ENCODE assay signal across 16 cellular contexts in genomic region chr21:38788275-38788911, GRCh38. TPM values are rescaled to one million over a fixed set of nuclear protein-coding genes. Genes with fewer than 3 reads are reported as not detected.
DNase-seq lines count a peak whose midpoint lies in the region; ATAC-seq, FAIRE-seq and TF ChIP-seq lines count a peak whose summit lies in the region.
"Had no signal": no experiment of that assay in that cellular context is flagged by ENCODE, and none has a peak within 500 bp of the region (broad histone marks: within the 10 kb centered on the region; RNA-seq: fewer than 3 reads in every experiment).

No MANE protein-coding gene starts in this region.

- H3K4ac ChIP-seq in IMR-90 (ENCODE audit: low read depth, low read length) = 0 out of 2 replicates have a peak overlapping the region, but pooled peaks have one; percentile 20

- H2AFZ ChIP-seq in IMR-90 (replicated peaks; ENCODE audit: low read length, poor library complexity) (no peak overlapping the region), keratinocyte (ENCODE audit: control insufficient read depth, low read length) (no peak overlapping the region)

- H3K9ac ChIP-seq in IMR-90 (ENCODE audit: low read depth, low read length) (no peak overlapping the region), keratinocyte (ENCODE audit: control insufficient read depth, extremely low read depth, insufficient read depth, low read length) (peak overlapping the region; percentile 28)

- no peak for TF ChIP-seq RAD21 in IMR-90 (IDR thresholded peaks at IDR 0.05; ENCODE audit: low read length)

- POLR2A ChIA-PET in IMR-90 (lab: Charles Lee; ENCODE audit: unreplicated experiment) = no interaction called here

- no peak overlapping the region for H3K23ac ChIP-seq in IMR-90 (ENCODE audit: low read depth, low read length)

- dilution Hi-C loops in IMR-90 (cut with HindIII; ENCODE audit: low sequenced_read_pairs, unreplicated experiment) (no loop called here), keratinocyte (cut with MboI; ENCODE audit: extremely low pct_ligation_motif_present, low sequenced_read_pairs) (no loop called here)

- H3K79me1 ChIP-seq in IMR-90 (ENCODE audit: low read depth in 1 of 2, low read length in 2 of 2) = no peaks in the 10 kb centered on the region

- no peak overlapping the region for H2AK9ac ChIP-seq in IMR-90 (replicated peaks; ENCODE audit: low read depth, low read length, poor library complexity)

- TF ChIP-seq CTCF in IMR-90 (conservative IDR thresholded peaks at IDR 0.05; ENCODE audit: low read depth, low read length) (no peak), body of pancreas (IDR thresholded peaks at IDR 0.05) (no peak), keratinocyte (optimal IDR thresholded peaks at IDR 0.05 in 1 of 3, IDR thresholded peaks at IDR 0.05 in 1 of 3, conservative IDR thresholded peaks at IDR 0.05 in 1 of 3; ENCODE audit: extremely low read depth in 1 of 3, insufficient read depth in 2 of 3, low read length in 3 of 3) (no peak)

- H3K4me1 ChIP-seq in IMR-90 (ENCODE audit: control insufficient read depth, insufficient read depth, low read length) (no peaks in the 10 kb centered on the region), body of pancreas (peaks cover 15% of the 10 kb centered on the region), keratinocyte (ENCODE audit: control insufficient read depth, extremely low read depth, insufficient read depth, low read length) (peaks cover 16% of the 10 kb centered on the region)
- H3K4me1 ChIP-seq: ascending aorta had no signal

- intact Hi-C loops in IMR-90 (cut with micrococcal nuclease) = no loop called here
- intact Hi-C loops in body of pancreas (cut with DNase I) = no loop called here
- intact Hi-C loops in head of caudate nucleus (cut with DNase I) = no loop called here

- no peak overlapping the region for H2AK5ac ChIP-seq in IMR-90 (ENCODE audit: low read depth, low read length)

- DNase-seq in IMR-90 (no peak), body of pancreas (no peak), keratinocyte (ENCODE audit: low read depth, low spot score) (no peak), LoVo (ENCODE audit: low spot score) (no peak), H7 (no peak), head of caudate nucleus (no peak)
- DNase-seq: activated gamma-delta T cell treated with Interleukin-2 at 50 U/mL for 16 hours; cortex of kidney; GOT3; heart left ventricle; MM.1S; NCI-H2029 treated with DMSO at 0.1 percent for 48 hours; stimulated activated CD4-positive, alpha-beta T cell treated with anti-CD3 and anti-CD28 coated beads, Interleukin-4, amount 100 ng/mL, for 1 hour had no signal

- no peak for FAIRE-seq in keratinocyte (lab: Jason Lieb, UNC)
- FAIRE-seq: GM12891 had no signal

- H2BK120ac ChIP-seq in IMR-90 (ENCODE audit: low read depth, low read length) = no peak overlapping the region

- H3K4me3 ChIP-seq in IMR-90 (ENCODE audit: insufficient read depth, low read depth, low read length) = no peak overlapping the region
- H3K4me3 ChIP-seq in body of pancreas = no peak overlapping the region
- no peak overlapping the region for H3K4me3 ChIP-seq in keratinocyte (ENCODE audit: control insufficient read depth in 2 of 3, extremely low read depth in 1 of 3, insufficient read depth in 2 of 3, low read depth in 1 of 3, low read length in 3 of 3)
- H3K4me3 ChIP-seq in H7 (ENCODE audit: insufficient read depth, low read depth, low read length) = no peak overlapping the region
- H3K4me3 ChIP-seq: ascending aorta, heart left ventricle had no signal

- peak overlapping the region; percentile 39; the same call in 1 of the 2 replicates for H2BK20ac ChIP-seq in IMR-90 (ENCODE audit: low read depth, low read length)

- no peak overlapping the region for H3K18ac ChIP-seq in IMR-90 (ENCODE audit: low read depth, low read length)

- TF ChIP-seq POLR2A in IMR-90 (IDR thresholded peaks at IDR 0.05; ENCODE audit: low read depth, low read length) = no peak
- no peak for TF ChIP-seq POLR2A in body of pancreas (IDR thresholded peaks at IDR 0.05)

- no peaks in the 10 kb centered on the region for H3K9me3 ChIP-seq in IMR-90 (ENCODE audit: control insufficient read depth, insufficient read depth, low read length)
- H3K9me3 ChIP-seq in body of pancreas = no peaks in the 10 kb centered on the region
- no peaks in the 10 kb centered on the region for H3K9me3 ChIP-seq in keratinocyte (ENCODE audit: control insufficient read depth, low read depth, low read length)

- 0 out of 2 replicates have a peak overlapping the region, but pooled peaks have one; percentile 16 for H4K91ac ChIP-seq in IMR-90 (ENCODE audit: insufficient read depth, low read depth, low read length)

- H3K27me3 ChIP-seq in IMR-90 (ENCODE audit: control insufficient read depth, insufficient read depth, low read length) (no peaks in the 10 kb centered on the region), body of pancreas (no peaks in the 10 kb centered on the region), keratinocyte (ENCODE audit: control insufficient read depth, extremely low read depth, insufficient read depth, low read length) (no peaks in the 10 kb centered on the region), H7 (ENCODE audit: control insufficient read depth, insufficient read depth, low read length) (no peaks in the 10 kb centered on the region)
- H3K27me3 ChIP-seq: ascending aorta, heart left ventricle had no signal

- H4K5ac ChIP-seq in IMR-90 (ENCODE audit: low read depth, low read length) = no peak overlapping the region

- H3K56ac ChIP-seq in IMR-90 (ENCODE audit: extremely low read depth, insufficient read depth, low read length) = no peak overlapping the region

- H3K79me2 ChIP-seq in keratinocyte (ENCODE audit: control insufficient read depth, insufficient read depth, low read length) = no peaks in the 10 kb centered on the region

- H4K8ac ChIP-seq in IMR-90 (ENCODE audit: low read depth in 2 of 2, low read length in 2 of 2) = no peak overlapping the region

- no peak overlapping the region for H2BK15ac ChIP-seq in IMR-90 (ENCODE audit: low read depth, low read length)

- H3K14ac ChIP-seq in IMR-90 (replicated peaks; ENCODE audit: low read depth, low read length) = 0 out of 2 replicates have a peak overlapping the region, but pooled peaks have one; percentile 19

- H3K36me3 ChIP-seq in IMR-90 (ENCODE audit: control insufficient read depth, insufficient read depth, low read length) (no peaks in the 10 kb centered on the region), body of pancreas (replicated peaks in 1 of 2; ENCODE audit: insufficient read depth in 1 of 2, low read depth in 2 of 2) (no peaks in the 10 kb centered on the region), keratinocyte (ENCODE audit: control insufficient read depth in 2 of 2, extremely low read depth in 1 of 2, insufficient read depth in 2 of 2, low read length in 2 of 2) (no peaks in the 10 kb centered on the region), H7 (replicated peaks; ENCODE audit: control insufficient read depth, insufficient read depth, low read length) (no peaks in the 10 kb centered on the region)
- H3K36me3 ChIP-seq: ascending aorta, heart left ventricle had no signal

- H3K9me1 ChIP-seq in IMR-90 (ENCODE audit: insufficient read depth, low read length) (0 out of 2 replicates have a peak, but pooled peaks cover 6% of the 10 kb centered on the region), keratinocyte (ENCODE audit: control insufficient read depth, extremely low read depth, insufficient read depth, low read length) (no peaks in the 10 kb centered on the region)

- ATAC-seq in IMR-90 (ENCODE audit: low read depth) (no peak), body of pancreas (no peak), GM21619 (IDR thresholded peaks at IDR 0.05; ENCODE audit: unreplicated experiment) (no peak)

- H4K20me1 ChIP-seq in IMR-90 (ENCODE audit: insufficient read depth, low read length) (no peaks in the 10 kb centered on the region), keratinocyte (ENCODE audit: control insufficient read depth, extremely low read depth, insufficient read depth, low read length) (no peaks in the 10 kb centered on the region)

- no CpG with 5 or more reads among the region's 4 CpGs for WGBS in IMR-90 (ENCODE audit: extremely low coverage in 2 of 2, insufficient read length in 1 of 2), 2 experiments
- 43 to 73% methylated on average over 4 of the region's 4 CpGs for WGBS in body of pancreas, 2 donors

- no peak overlapping the region for H2BK5ac ChIP-seq in IMR-90 (ENCODE audit: low read depth, low read length, poor library complexity, severe bottlenecking)

- CTCF ChIA-PET in IMR-90 (lab: Yijun Ruan, JAX) = interaction anchor here (0.8 kb wide), 1 partner anchor 13 kb away, joined by 3 read pairs; no protein-coding TSS in a partner anchor

- H3K4me2 ChIP-seq in IMR-90 (ENCODE audit: low read depth, low read length) = no peak overlapping the region
- peak overlapping the region; percentile 63 for H3K4me2 ChIP-seq in keratinocyte (ENCODE audit: control insufficient read depth, extremely low read depth, insufficient read depth, low read depth, low read length)

- no peak overlapping the region for H3K27ac ChIP-seq in IMR-90 (ENCODE audit: insufficient read depth, low read length)
- peak overlapping the region; percentile 72 to 95 (median 84) for H3K27ac ChIP-seq in body of pancreas
- H3K27ac ChIP-seq in keratinocyte (ENCODE audit: control insufficient read depth, insufficient read depth, low read length) = peak overlapping the region; percentile 74
- H3K27ac ChIP-seq: ascending aorta, heart left ventricle had no signal

- in situ Hi-C loops in IMR-90 (cut with MboI; ENCODE audit: low sequenced_read_pairs) = no loop called here

- no TSS peak for BruUV-seq in IMR-90 (replicated peaks; lab: Mats Ljungman, UMichigan)

TF ChIP-seq in IMR-90, 13 proteins besides CTCF, POLR2A, EP300 and RAD21 (continues in another document):
- TF ChIP-seq NFE2L2 (IDR thresholded peaks at IDR 0.05; ENCODE audit: low read depth, low read length) = no peak
- no peak for TF ChIP-seq BHLHE40 (IDR thresholded peaks at IDR 0.05; ENCODE audit: low read depth, low read length)

RNA-seq across cellular contexts. Expression of gene ETS2, which starts 17.3 kb away (rescaled TPM):
- total RNA-seq in IMR-90 (2012; rRNA removed) = 20.6 and 21.7 TPM in 2 replicates
- polyA plus RNA-seq in IMR-90 (2012; rRNA removed) = 21.3 and 22.8 TPM in 2 replicates
- 18.3 and 18.4 TPM in 2 replicates for polyA plus RNA-seq in IMR-90 (2012; cell fraction: cytosol; rRNA removed)
- 42.7 and 92.6 TPM in 2 replicates for polyA plus RNA-seq in IMR-90 (2012; cell fraction: nucleus; rRNA removed; ENCODE audit: low replicate concordance)
- 10 to 100 TPM; 17.9 to 25.7 TPM for total RNA-seq in body of pancreas
- polyA plus RNA-seq in keratinocyte = 58.5 to 61.4 TPM (median 60.3 TPM) in 3 replicates
- 143 TPM for polyA plus RNA-seq in keratinocyte (2011; ENCODE audit: low read depth)
- 29.1 and 35.4 TPM in 2 replicates for polyA plus RNA-seq in keratinocyte (2011; cell fraction: cytosol; rRNA removed)
- 122 and 140 TPM in 2 replicates for polyA plus RNA-seq in keratinocyte (2011; cell fraction: nucleus; rRNA removed)
- polyA plus RNA-seq in keratinocyte (2012; ENCODE audit: low replicate concordance) = 37.3 and 92.4 TPM in 2 replicates
- 46.3 to 57.2 TPM (median 49.1 TPM) in 3 replicates for polyA minus RNA-seq in keratinocyte
- polyA minus RNA-seq in keratinocyte (2011; cell fraction: cytosol; rRNA and poly(A)+ RNA removed) = 34.7 TPM
- polyA minus RNA-seq in keratinocyte (2011; cell fraction: nucleus; rRNA and poly(A)+ RNA removed) = 70.5 and 112 TPM in 2 replicates
- 47.9 and 52.2 TPM in 2 replicates for total RNA-seq in H7 (2014; rRNA removed; shearing (Covaris generic))
